ENCODE assay signal across 34 cellular contexts in the genomic region with DNA sequence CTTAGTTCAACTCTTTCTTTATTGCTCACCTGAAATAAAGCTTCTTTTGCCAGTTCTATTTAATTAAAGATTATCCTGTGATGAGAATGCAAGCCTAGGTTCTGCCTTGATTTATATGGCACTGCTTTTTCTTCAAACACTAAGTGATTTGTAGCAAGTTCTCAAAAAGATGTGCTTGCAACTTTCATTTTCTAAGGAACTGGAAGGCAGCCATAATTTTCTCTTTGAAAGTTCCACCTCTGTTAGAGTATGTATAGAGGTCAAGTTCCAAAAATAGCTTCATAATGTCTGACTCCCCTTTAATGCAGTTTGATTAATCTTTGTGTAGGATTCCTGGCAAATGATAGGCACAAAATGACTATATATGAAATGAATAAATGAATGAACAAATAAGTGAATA.
"Had no signal": no experiment of that assay in that cellular context is flagged by ENCODE, and none has a peak within 500 bp of the region (broad histone marks: within the 10 kb centered on the region; RNA-seq: fewer than 3 reads in every experiment).

No MANE protein-coding gene starts in this region.

- H3K36me3 ChIP-seq: brain microvascular endothelial cell, Peyer's patch, WERI-Rb-1 had no signal

- H3K27me3 ChIP-seq: brain microvascular endothelial cell, Peyer's patch had no signal

- H3K9me3 ChIP-seq: Peyer's patch had no signal

- H3K9me3 Mint-ChIP-seq: activated CD4-positive, alpha-beta T cell treated with anti-CD3 and anti-CD28 coated beads, Interleukin-2, amount 10 ng/mL, durations not matched to agents 24 days and 14 days; activated CD8-positive, alpha-beta T cell treated with anti-CD3 and anti-CD28 coated beads for 36 hours; activated naive CD8-positive, alpha-beta T cell treated with anti-CD3 and anti-CD28 coated beads for 36 hours had no signal

- H3K36me3 Mint-ChIP-seq: activated naive CD8-positive, alpha-beta T cell treated with anti-CD3 and anti-CD28 coated beads for 36 hours had no signal

- H3K4me3 ChIP-seq: Peyer's patch had no signal

- H3K4me1 Mint-ChIP-seq: activated CD4-positive, alpha-beta T cell treated with anti-CD3 and anti-CD28 coated beads, Interleukin-2, amount 10 ng/mL, durations not matched to agents 24 days and 14 days; activated naive CD8-positive, alpha-beta T cell treated with anti-CD3 and anti-CD28 coated beads for 36 hours; activated T-helper 17 cell treated with anti-CD3 and anti-CD28 coated beads, Interleukin-2, amount 50 U/mL, for 72 hours had no signal

- H3K4me1 ChIP-seq: Peyer's patch had no signal

- ATAC-seq: activated CD8-positive, alpha-beta T cell treated with anti-CD3 and anti-CD28 coated beads for 36 hours; activated T-cell treated with anti-CD3 and anti-CD28 coated beads, Interleukin-2, amount 50 U/mL, for 72 hours; activated T-helper 17 cell treated with anti-CD3 and anti-CD28 coated beads, Interleukin-2, amount 50 U/mL, for 72 hours; Right ventricle myocardium inferior; SK-N-SH treated with all-trans-retinoic acid at 6 μM for 48 hours had no signal

- DNase-seq: activated CD4-positive, alpha-beta T cell treated with anti-CD3 and anti-CD28 coated beads, Interleukin-2, amount 10 ng/mL, durations not matched to agents 24 days and 14 days; activated CD4-positive, alpha-beta T cell treated with anti-CD3 and anti-CD28 coated beads, Interleukin-2, amount 50 U/mL, for 4 hours; activated CD4-positive, CD25-positive, alpha-beta regulatory T cell; activated CD8-positive, alpha-beta T cell treated with anti-CD3 and anti-CD28 coated beads for 36 hours; activated effector memory CD4-positive, alpha-beta T cell treated with anti-CD3 and anti-CD28 coated beads, Interleukin-2, amount 50 U/mL, for 16 hours; activated naive CD4-positive, alpha-beta T cell; activated naive CD4-positive, alpha-beta T cell treated with anti-CD3 and anti-CD28 coated beads, Interleukin-2, amount 50 U/mL, for 16 hours; activated naive CD8-positive, alpha-beta T cell treated with anti-CD3 and anti-CD28 coated beads for 36 hours; activated T-cell treated with anti-CD3 and anti-CD28 coated beads, Interleukin-2, amount 50 U/mL, for 1 hour; activated T-cell treated with anti-CD3 and anti-CD28 coated beads, Interleukin-2, amount 50 U/mL, for 72 hours; amniotic stem cell; aorta; brain microvascular endothelial cell; central memory CD4-positive, alpha-beta T cell; Kasumi-1; KBM-7; NCI-H1092 treated with DMSO at 0.1 percent for 48 hours; NCI-H187; NCI-H2029 treated with DMSO at 0.1 percent for 48 hours; NCI-H2107; NCI-H2171; NCI-H446; NCI-H510A treated with DMSO at 0.1 percent for 48 hours; NCI-H526 treated with DMSO at 0.1 percent for 48 hours; NCI-H82; Peyer's patch; SIG-M5; SW 1271; T1000; WERI-Rb-1 had no signal

- H3K4me3 Mint-ChIP-seq: activated CD4-positive, alpha-beta T cell treated with anti-CD3 and anti-CD28 coated beads, Interleukin-2, amount 10 ng/mL, durations not matched to agents 24 days and 14 days; activated CD8-positive, alpha-beta T cell treated with anti-CD3 and anti-CD28 coated beads for 36 hours; activated naive CD8-positive, alpha-beta T cell treated with anti-CD3 and anti-CD28 coated beads for 36 hours; activated T-cell treated with anti-CD3 and anti-CD28 coated beads, Interleukin-2, amount 50 U/mL, for 72 hours; activated T-helper 17 cell treated with anti-CD3 and anti-CD28 coated beads, Interleukin-2, amount 50 U/mL, for 72 hours had no signal

- H3K27me3 Mint-ChIP-seq: activated CD4-positive, alpha-beta T cell treated with anti-CD3 and anti-CD28 coated beads, Interleukin-2, amount 10 ng/mL, durations not matched to agents 24 days and 14 days; activated CD8-positive, alpha-beta T cell treated with anti-CD3 and anti-CD28 coated beads for 36 hours; activated naive CD8-positive, alpha-beta T cell treated with anti-CD3 and anti-CD28 coated beads for 36 hours; activated T-helper 17 cell treated with anti-CD3 and anti-CD28 coated beads, Interleukin-2, amount 50 U/mL, for 72 hours had no signal

- H3K27ac ChIP-seq: brain microvascular endothelial cell, Peyer's patch, RWPE1, WERI-Rb-1 had no signal

- H3K27ac Mint-ChIP-seq: activated CD4-positive, alpha-beta T cell treated with anti-CD3 and anti-CD28 coated beads, Interleukin-2, amount 10 ng/mL, durations not matched to agents 24 days and 14 days; activated CD8-positive, alpha-beta T cell treated with anti-CD3 and anti-CD28 coated beads for 36 hours; activated naive CD8-positive, alpha-beta T cell treated with anti-CD3 and anti-CD28 coated beads for 36 hours; activated T-cell treated with anti-CD3 and anti-CD28 coated beads, Interleukin-2, amount 50 U/mL, for 72 hours; activated T-helper 17 cell treated with anti-CD3 and anti-CD28 coated beads, Interleukin-2, amount 50 U/mL, for 72 hours had no signal
